ENCODE assay signal across 8 cellular contexts in the genomic region with DNA sequence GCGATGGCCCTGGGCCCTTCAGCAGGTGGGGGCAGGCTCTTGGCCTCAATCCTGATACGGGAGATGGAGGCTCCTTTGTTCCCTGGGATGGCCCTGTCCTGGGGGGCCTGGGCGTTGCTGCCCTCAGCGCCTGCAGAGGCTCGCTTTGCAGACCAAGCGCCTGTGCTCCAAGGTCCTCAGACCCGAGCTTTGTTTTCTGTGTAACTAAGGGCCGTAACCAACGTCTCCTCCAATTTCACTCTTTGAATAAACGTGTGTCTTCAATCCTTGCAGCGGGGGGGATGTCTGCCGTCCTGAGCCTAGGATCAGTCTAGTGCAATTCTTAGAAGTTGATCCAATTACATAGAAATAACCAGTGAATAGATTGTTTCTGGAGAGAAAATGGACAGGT. TPM values are rescaled to one million over a fixed set of nuclear protein-coding genes. Genes with fewer than 3 reads are reported as not detected.
DNase-seq lines count a peak whose midpoint lies in the region; ATAC-seq, FAIRE-seq and TF ChIP-seq lines count a peak whose summit lies in the region.
"Had no signal": no experiment of that assay in that cellular context is flagged by ENCODE, and none has a peak within 500 bp of the region (broad histone marks: within the 10 kb centered on the region; RNA-seq: fewer than 3 reads in every experiment).

No MANE protein-coding gene starts in this region.

- peaks cover 64% of the 10 kb centered on the region for H3K36me3 Mint-ChIP-seq in activated naive CD8-positive, alpha-beta T cell treated with anti-CD3 and anti-CD28 coated beads, Interleukin-2, amount 50 U/mL, for 24 hours (ENCODE audit: low read depth)
- H3K36me3 Mint-ChIP-seq in natural killer cell = peaks cover 4% of the 10 kb centered on the region

- H3K4me3 Mint-ChIP-seq in activated naive CD8-positive, alpha-beta T cell treated with anti-CD3 and anti-CD28 coated beads, Interleukin-2, amount 50 U/mL, for 24 hours = peak overlapping the region; percentile 50
- peak overlapping the region; percentile 57 for H3K4me3 Mint-ChIP-seq in natural killer cell

- intact Hi-C loops in natural killer cell (cut with micrococcal nuclease) = no loop called here

- no peak overlapping the region for H2AFZ ChIP-seq in GM23248

- peak overlapping the region; percentile 94 for H3K9ac ChIP-seq in GM23248

- H3K79me2 ChIP-seq in GM23248 (ENCODE audit: insufficient read depth) = peaks cover 96% of the 10 kb centered on the region

- H3K36me3 ChIP-seq in GM23248 (ENCODE audit: low read depth) = peaks cover 29% of the 10 kb centered on the region

- H3K27ac Mint-ChIP-seq in activated naive CD8-positive, alpha-beta T cell treated with anti-CD3 and anti-CD28 coated beads, Interleukin-2, amount 50 U/mL, for 24 hours = peak overlapping the region; percentile 82
- peak overlapping the region in 1 of 2 donors; percentile 46 for H3K27ac Mint-ChIP-seq in natural killer cell

- in situ Hi-C loops in GM23248 (cut with MboI) = no loop called here

- no peaks in the 10 kb centered on the region for H3K9me3 Mint-ChIP-seq in activated naive CD8-positive, alpha-beta T cell treated with anti-CD3 and anti-CD28 coated beads, Interleukin-2, amount 50 U/mL, for 24 hours
- no peaks in the 10 kb centered on the region for H3K9me3 Mint-ChIP-seq in natural killer cell

- no peaks in the 10 kb centered on the region for H3K27me3 Mint-ChIP-seq in activated naive CD8-positive, alpha-beta T cell treated with anti-CD3 and anti-CD28 coated beads, Interleukin-2, amount 50 U/mL, for 24 hours
- H3K27me3 Mint-ChIP-seq in natural killer cell (ENCODE audit: low read depth in 2 of 2) = no peaks in the 10 kb centered on the region

- DNase-seq in GM23248 (peak; percentile 48), natural killer cell (no peak), left lobe of liver (ENCODE audit: low spot score) (no peak), urothelium cell line (ENCODE audit: low spot score) (no peak)
- no peak for DNase-seq in activated naive CD8-positive, alpha-beta T cell treated with anti-CD3 and anti-CD28 coated beads, Interleukin-2, amount 50 U/mL, for 24 hours
- DNase-seq: Peyer's patch had no signal

- H3K27me3 ChIP-seq in GM23248 (replicated peaks; ENCODE audit: insufficient read depth) = no peaks in the 10 kb centered on the region
- H3K27me3 ChIP-seq: Peyer's patch had no signal

- whole genome bisulfite sequencing in GM23248 (ENCODE audit: low coverage in 1 of 2, low lambda C conversion rate in 2 of 2, missing lambda C conversion rate in 2 of 2), 2 experiments = 47 to 53% methylated on average over 11 to 12 of the region's 12 CpGs

- no peak for ATAC-seq in activated naive CD8-positive, alpha-beta T cell treated with anti-CD3 and anti-CD28 coated beads, Interleukin-2, amount 50 U/mL, for 24 hours
- ATAC-seq in natural killer cell = no peak
- ATAC-seq in HG02885 (IDR thresholded peaks at IDR 0.05; ENCODE audit: poor library complexity, unreplicated experiment) = no peak
- no peak for ATAC-seq in left lobe of liver

- H3F3A ChIP-seq in GM23248 (ENCODE audit: insufficient read depth) = peaks cover 14% of the 10 kb centered on the region

- no peaks in the 10 kb centered on the region for H3K9me3 ChIP-seq in GM23248 (ENCODE audit: low read depth)

- H3K4me1 Mint-ChIP-seq in activated naive CD8-positive, alpha-beta T cell treated with anti-CD3 and anti-CD28 coated beads, Interleukin-2, amount 50 U/mL, for 24 hours = peaks cover 42% of the 10 kb centered on the region
- H3K4me1 Mint-ChIP-seq in natural killer cell = peaks cover 54% of the 10 kb centered on the region in 2 donors

- H3K9me2 ChIP-seq in GM23248 (ENCODE audit: insufficient read depth) = no peaks in the 10 kb centered on the region

- H3K4me1 ChIP-seq in GM23248 (ENCODE audit: insufficient read depth) = peaks cover 27% of the 10 kb centered on the region

- FAIRE-seq in urothelium cell line (lab: Jason Lieb, UNC) = no peak

- no peak for TF ChIP-seq CTCF in natural killer cell (IDR thresholded peaks at IDR 0.05)

- H3K4me3 ChIP-seq in GM23248 = peak overlapping the region; percentile 86

- peaks cover 30% of the 10 kb centered on the region for H4K20me1 ChIP-seq in GM23248 (ENCODE audit: insufficient read depth)

- H3K27ac ChIP-seq in GM23248 = 0 out of 2 replicates have a peak overlapping the region, but pooled peaks have one; percentile 3

- H3K4me2 ChIP-seq in GM23248 (ENCODE audit: unreplicated experiment) = peak overlapping the region; percentile 98

RNA-seq across cellular contexts. Expression of gene PTBP1, which starts 5.2 kb away (rescaled TPM):
- total RNA-seq in GM23248 (2014; rRNA removed; shearing (Covaris generic)) = 175 and 194 TPM in 2 replicates
- polyA plus RNA-seq in GM23248 (2016; fragmentation: Nextera tagmentation; extraction: Ambion mirVana) = 157 and 160 TPM in 2 replicates
- total RNA-seq in natural killer cell (100 to 1,000 TPM; 302 to 350 (median 345) TPM), left lobe of liver (115 TPM)

RNA-seq across cellular contexts. Expression of gene PLPPR3, which starts 19.3 kb away (rescaled TPM):
- 0.32 TPM in 1 of 2 replicates, not detected in the other for total RNA-seq in GM23248 (2014; rRNA removed; shearing (Covaris generic))
- polyA plus RNA-seq in GM23248 (2016; fragmentation: Nextera tagmentation; extraction: Ambion mirVana) = not detected in 2 replicates
- total RNA-seq in natural killer cell = not detected
- not detected for total RNA-seq in left lobe of liver
- total RNA-seq: Peyer's patch, posterior vena cava had no signal

RNA-seq across cellular contexts. Expression of gene AZU1, which starts 25.1 kb away (rescaled TPM):
- total RNA-seq in GM23248 (2014; rRNA removed; shearing (Covaris generic)) = not detected in 2 replicates
- not detected in 2 replicates for polyA plus RNA-seq in GM23248 (2016; fragmentation: Nextera tagmentation; extraction: Ambion mirVana)
- total RNA-seq in natural killer cell (1 to 10 TPM in 2 of 3 donors, under 1 TPM in 1; 0.87 to 2.5 (median 1.8) TPM), left lobe of liver (0.60 TPM)
- total RNA-seq: Peyer's patch had no signal

RNA-seq across cellular contexts. Expression of gene PRTN3, which starts 38.3 kb away (rescaled TPM):
- not detected in 2 replicates for total RNA-seq in GM23248 (2014; rRNA removed; shearing (Covaris generic))
- not detected in 2 replicates for polyA plus RNA-seq in GM23248 (2016; fragmentation: Nextera tagmentation; extraction: Ambion mirVana)
- total RNA-seq in natural killer cell (under 1 TPM in 2 of 3 donors, not detected in 1; 0.36 to 0.73 TPM), left lobe of liver (0.23 TPM)
- total RNA-seq: Peyer's patch had no signal

RNA-seq across cellular contexts. Expression of gene ELANE, which starts 49.6 kb away (rescaled TPM):
- total RNA-seq in GM23248 (2014; rRNA removed; shearing (Covaris generic)) = 1.4 TPM in 1 of 2 replicates, not detected in the other
- 0.20 and 0.34 TPM in 2 replicates for polyA plus RNA-seq in GM23248 (2016; fragmentation: Nextera tagmentation; extraction: Ambion mirVana)
- 1 to 10 TPM in 2 of 3 donors, not detected in 1; 1.7 to 1.8 TPM for total RNA-seq in natural killer cell
- 0.58 TPM for total RNA-seq in left lobe of liver
- total RNA-seq: Peyer's patch had no signal
